8 cellular contexts compared by ENCODE assay signal in the genomic region with DNA sequence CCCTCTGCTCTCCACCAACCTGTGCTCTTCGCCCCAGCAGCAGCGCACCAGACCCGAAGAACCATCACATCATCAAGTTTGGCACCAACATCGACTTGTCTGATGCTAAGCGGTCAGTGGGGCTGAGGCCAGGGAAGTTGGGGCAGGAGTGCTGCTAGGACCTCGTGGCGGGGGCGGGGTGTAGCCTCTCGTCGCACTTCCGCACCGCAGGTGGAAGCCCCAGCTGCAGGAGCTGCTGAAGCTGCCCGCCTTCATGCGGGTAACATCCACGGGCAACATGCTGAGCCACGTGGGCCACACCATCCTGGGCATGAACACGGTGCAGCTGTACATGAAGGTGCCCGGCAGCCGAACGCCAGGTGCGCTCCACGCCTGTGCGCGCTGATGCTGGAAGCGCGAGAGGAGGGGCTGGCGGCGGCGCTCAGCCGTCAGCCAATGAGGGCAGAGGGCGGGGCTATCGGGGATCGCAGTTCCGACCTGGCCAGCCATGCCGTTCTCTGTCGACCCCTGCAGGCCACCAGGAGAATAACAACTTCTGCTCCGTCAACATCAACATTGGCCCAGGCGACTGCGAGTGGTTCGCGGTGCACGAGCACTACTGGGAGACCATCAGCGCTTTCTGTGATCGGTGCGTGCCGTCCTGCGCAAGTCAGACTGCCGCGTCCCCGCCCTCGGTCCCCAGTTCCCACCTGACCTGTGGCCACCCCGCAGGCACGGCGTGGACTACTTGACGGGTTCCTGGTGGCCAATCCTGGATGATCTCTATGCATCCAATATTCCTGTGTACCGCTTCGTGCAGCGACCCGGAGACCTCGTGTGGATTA. TPM values are rescaled to one million over a fixed set of nuclear protein-coding genes. Genes with fewer than 3 reads are reported as not detected.
A peak's percentile ranks its signal among the peaks of the same experiment; 100 is the strongest.
DNase-seq lines count a peak whose midpoint lies in the region; ATAC-seq and TF ChIP-seq lines count a peak whose summit lies in the region.

No MANE protein-coding gene starts in this region.

- peaks cover 16% of the 10 kb centered on the region for H3K36me3 Mint-ChIP-seq in chondrocyte (ENCODE audit: low read depth)

- no peaks in the 10 kb centered on the region for H3K27me3 Mint-ChIP-seq in chondrocyte (ENCODE audit: low read depth)

- peak overlapping the region; percentile 49 for H3K27ac Mint-ChIP-seq in chondrocyte (ENCODE audit: unreplicated experiment)

- H3K4me1 Mint-ChIP-seq in chondrocyte (ENCODE audit: low read depth) = peaks cover 5% of the 10 kb centered on the region

- DNase-seq in AG08396 (ENCODE audit: low spot score) = peak; percentile 92
- DNase-seq in NCI-H2196 (lab: John Stamatoyannopoulos, UW; ENCODE audit: unreplicated experiment) = peak; percentile 84
- peak; percentile 92 to 94 for DNase-seq in activated CD4-positive, alpha-beta T cell treated with anti-CD3 and anti-CD28 coated beads for 4 hours
- peak; percentile 93 for DNase-seq in chondrocyte (ENCODE audit: low spot score)
- DNase-seq in kidney tubule cell (ENCODE audit: low spot score) = peak; percentile 89
- DNase-seq in stimulated activated CD4-positive, alpha-beta T cell treated with anti-CD3 and anti-CD28 coated beads, Interleukin-2, amount 100 ng/mL, for 24 hours = peak; percentile 94 to 97

- H3K4me3 Mint-ChIP-seq in chondrocyte (ENCODE audit: unreplicated experiment) = no peak overlapping the region

- peak; percentile 91 for TF ChIP-seq CTCF in chondrocyte (IDR thresholded peaks at IDR 0.05)

- H3K9me3 Mint-ChIP-seq in chondrocyte (ENCODE audit: low read depth) = no peaks in the 10 kb centered on the region

- ATAC-seq in GM18861 (IDR thresholded peaks at IDR 0.05; ENCODE audit: unreplicated experiment) = peak; percentile 62
- ATAC-seq in HG03097 (IDR thresholded peaks at IDR 0.05; ENCODE audit: low FRiP score, unreplicated experiment) = peak; percentile 58

RNA-seq across cellular contexts. Expression of gene TMEM88, which starts 3.2 kb away (rescaled TPM):
- total RNA-seq in chondrocyte = 1.6 to 1.9 TPM (median 1.8 TPM) in 3 replicates

RNA-seq across cellular contexts. Expression of gene NAA38, which starts 5.7 kb away (rescaled TPM):
- 52.9 to 94.6 TPM (median 57.5 TPM) in 3 replicates for total RNA-seq in chondrocyte

RNA-seq across cellular contexts. Expression of gene CYB5D1, which starts 6.2 kb away (rescaled TPM):
- 6.9 to 10.5 TPM (median 8.6 TPM) in 3 replicates for total RNA-seq in chondrocyte

RNA-seq across cellular contexts. Expression of gene KDM6B, which starts 17.6 kb away (rescaled TPM):
- 36.6 to 38.2 TPM (median 37.4 TPM) in 3 replicates for total RNA-seq in chondrocyte

RNA-seq across cellular contexts. Expression of gene CHD3, which starts 36.9 kb away (rescaled TPM):
- 129 to 138 TPM (median 134 TPM) in 3 replicates for total RNA-seq in chondrocyte

Comparison
In these comparisons a context has a peak if more than half of its experiments do, and no peak if none do; other contexts are left out.
1. Peak in every context shown above with its lines: DNase-seq and ATAC-seq.